Comparison of ENCODE assay signal across 4 cellular contexts in genomic region chr1:226202666-226203065, GRCh38. TPM values are rescaled to one million over a fixed set of nuclear protein-coding genes. Genes with fewer than 3 reads are reported as not detected.
"Had no signal": no experiment of that assay in that cellular context is flagged by ENCODE, and none has a peak within 500 bp of the region (broad histone marks: within the 10 kb centered on the region; RNA-seq: fewer than 3 reads in every experiment).

No MANE protein-coding gene starts in this region.

RNA-seq across cellular contexts. Expression of gene MIXL1, which starts 20.8 kb away (rescaled TPM):
- total RNA-seq: M059J, Peyer's patch, Right ventricle myocardium superior, SJSA1 had no signal
